ENCODE assay signal across 13 cellular contexts in the genomic region with DNA sequence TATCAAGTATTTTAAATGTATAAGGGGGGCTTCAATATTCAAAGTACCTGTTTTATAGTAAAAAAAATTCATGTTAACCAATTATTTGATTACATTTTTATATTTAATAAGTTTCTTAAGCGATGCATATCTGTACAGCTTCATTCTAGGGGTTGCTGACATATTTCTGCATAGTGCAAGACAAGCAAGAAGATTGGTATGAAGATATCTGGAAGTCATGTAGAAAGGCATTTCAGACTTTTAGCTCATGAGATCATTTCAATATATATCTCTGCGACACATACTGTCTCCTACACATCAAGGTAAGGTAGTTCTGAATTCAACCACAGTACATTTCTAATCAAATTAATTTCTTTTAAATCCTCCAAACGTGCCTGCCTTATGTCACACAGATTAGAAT.
"Had no signal": no experiment of that assay in that cellular context is flagged by ENCODE, and none has a peak within 500 bp of the region (broad histone marks: within the 10 kb centered on the region; RNA-seq: fewer than 3 reads in every experiment).

No MANE protein-coding gene starts in this region.

- H3K36me3 ChIP-seq: brain microvascular endothelial cell, ovary had no signal

- H3K27me3 ChIP-seq: brain microvascular endothelial cell, dorsolateral prefrontal cortex, gastrocnemius medialis, heart right ventricle, ovary, sigmoid colon had no signal

- H3K4me1 ChIP-seq: gastrocnemius medialis, sigmoid colon had no signal

- DNase-seq: activated CD4-positive, alpha-beta T cell treated with anti-CD3 and anti-CD28 coated beads, Interleukin-2, amount 10 ng/mL, durations not matched to agents 24 days and 14 days; activated CD8-positive, alpha-beta memory T cell treated with anti-CD3 and anti-CD28 coated beads for 24 hours; activated naive CD4-positive, alpha-beta T cell treated with anti-CD3 and anti-CD28 coated beads for 36 hours; brain microvascular endothelial cell; cerebellar nuclear complex; dorsolateral prefrontal cortex; gastrocnemius medialis; heart right ventricle; left ventricle myocardium superior; ovary; sigmoid colon; stimulated activated CD4-positive, alpha-beta T cell treated with anti-CD3 and anti-CD28 coated beads, Interleukin-2, amount 100 ng/mL, for 48 hours; stimulated activated naive CD4-positive, alpha-beta T cell treated with Interleukin-2 at 50 U/mL for 16 hours had no signal

- H3K9me3 ChIP-seq: gastrocnemius medialis, heart right ventricle, ovary, sigmoid colon had no signal

- H3K27ac ChIP-seq: brain microvascular endothelial cell, dorsolateral prefrontal cortex, gastrocnemius medialis, heart right ventricle, ovary, sigmoid colon had no signal

- H3K4me3 ChIP-seq: dorsolateral prefrontal cortex, gastrocnemius medialis, heart right ventricle, ovary, sigmoid colon had no signal
